ENCODE assay signal across 8 cellular contexts in genomic region chr7:139109188-139109982, GRCh38. TPM values are rescaled to one million over a fixed set of nuclear protein-coding genes. Genes with fewer than 3 reads are reported as not detected.
DNase-seq lines count a peak whose midpoint lies in the region; ATAC-seq and TF ChIP-seq lines count a peak whose summit lies in the region.

ZC3HAV1 (minus strand) TSS chr7:139109720; CDS start chr7:139109331, 389 bp downstream.

- peak in 1 of 4 donors; percentile 38 for TF ChIP-seq POLR2A in stomach (IDR thresholded peaks at IDR 0.05)

- H3K27me3 ChIP-seq in DOHH2 (ENCODE audit: control insufficient read depth, low read length) (no peaks in the 10 kb centered on the region), KMS-11 (ENCODE audit: insufficient read depth, low read depth) (no peaks in the 10 kb centered on the region), stomach (no peaks in the 10 kb centered on the region)

- peaks cover 19% of the 10 kb centered on the region for H3K4me1 Mint-ChIP-seq in neural crest cell

- peak; percentile 64 for ATAC-seq in GM21737 (IDR thresholded peaks at IDR 0.05; ENCODE audit: unreplicated experiment)

- TF ChIP-seq CTCF in DOHH2 (IDR thresholded peaks at IDR 0.05; ENCODE audit: low read depth, low read length, poor library complexity, severe bottlenecking), result no peak
- TF ChIP-seq CTCF in KMS-11 (conservative IDR thresholded peaks at IDR 0.05; ENCODE audit: low read depth, low read length), result 0 out of 2 replicates have a peak, but pooled peaks have one; percentile 9
- TF ChIP-seq CTCF in fibroblast of the aortic adventitia (IDR thresholded peaks at IDR 0.05; ENCODE audit: insufficient read depth, low read length), result no peak
- peak; percentile 40 for TF ChIP-seq CTCF in neural crest cell (conservative IDR thresholded peaks at IDR 0.05)
- peak in 2 of 7 experiments; percentile 6 to 13 for TF ChIP-seq CTCF in stomach (IDR thresholded peaks at IDR 0.05)

- intact Hi-C loops in stomach (cut with DNase I; ENCODE audit: low total_unique reads), result no loop called here

- H3K4me1 ChIP-seq in DOHH2 (ENCODE audit: control insufficient read depth, low read length), result peaks cover 45% of the 10 kb centered on the region
- peaks cover 37% of the 10 kb centered on the region for H3K4me1 ChIP-seq in KMS-11 (ENCODE audit: low read depth, poor library complexity, severe bottlenecking)
- peaks cover 0 to 56% (median 31%) of the 10 kb centered on the region in 4 donors for H3K4me1 ChIP-seq in stomach

- DNase-seq in SHP77 (lab: John Stamatoyannopoulos, UW), result peak; percentile 66 to 78
- peak; percentile 79 for DNase-seq in activated effector memory CD4-positive, alpha-beta T cell treated with Interleukin-2 at 50 U/mL for 16 hours
- peak; percentile 93 for DNase-seq in fibroblast of the aortic adventitia (ENCODE audit: low read depth)
- DNase-seq in neural crest cell (ENCODE audit: low read depth, low spot score), result peak; percentile 43
- DNase-seq in stomach, result peak; percentile 88

- H3K9me2 ChIP-seq in DOHH2 (replicated peaks; ENCODE audit: control insufficient read depth, low read length), result no peaks in the 10 kb centered on the region

- no peak for TF ChIP-seq EP300 in stomach (IDR thresholded peaks at IDR 0.05)

- H3K9me3 ChIP-seq in DOHH2 (ENCODE audit: control insufficient read depth, insufficient read depth, low read length), result peaks cover 4% of the 10 kb centered on the region; the same call in 1 of the 2 replicates
- no peaks in the 10 kb centered on the region for H3K9me3 ChIP-seq in stomach

- 0 out of 2 replicates have a peak, but pooled peaks cover 3% of the 10 kb centered on the region for H4K20me1 ChIP-seq in DOHH2 (ENCODE audit: control insufficient read depth, insufficient read depth, low read depth, low read length)
- no peaks in the 10 kb centered on the region for H4K20me1 ChIP-seq in KMS-11 (ENCODE audit: insufficient read depth)

- peak within 1 kb of the TSS; percentile 77 for H3K9ac ChIP-seq in KMS-11

- H3K36me3 ChIP-seq in DOHH2 (ENCODE audit: control insufficient read depth, low read length), result peaks cover 19% of the 10 kb centered on the region
- H3K36me3 ChIP-seq in KMS-11 (ENCODE audit: insufficient read depth), result no peaks in the 10 kb centered on the region
- H3K36me3 ChIP-seq in stomach, result no peaks in the 10 kb centered on the region

- H3K4me3 Mint-ChIP-seq in neural crest cell, result peak within 1 kb of the TSS; percentile 92

- H3F3A ChIP-seq in DOHH2 (ENCODE audit: control insufficient read depth, insufficient read depth), result peaks cover 24% of the 10 kb centered on the region

- peak within 1 kb of the TSS; percentile 52 for H3K27ac Mint-ChIP-seq in neural crest cell (ENCODE audit: unreplicated experiment)

- H3K4me2 ChIP-seq in DOHH2 (ENCODE audit: low read length), result peak within 1 kb of the TSS; percentile 87
- peak within 1 kb of the TSS; percentile 97 for H3K4me2 ChIP-seq in KMS-11

- peaks cover 57% of the 10 kb centered on the region for H3K79me2 ChIP-seq in DOHH2 (ENCODE audit: control insufficient read depth, low read length)
- peaks cover 48% of the 10 kb centered on the region for H3K79me2 ChIP-seq in KMS-11 (ENCODE audit: insufficient read depth, low read depth)

- no peaks in the 10 kb centered on the region for H3K9me3 Mint-ChIP-seq in neural crest cell

- peak within 1 kb of the TSS; percentile 50 for H3K27ac ChIP-seq in DOHH2 (ENCODE audit: low read depth, low read length)
- peak within 1 kb of the TSS; percentile 84 for H3K27ac ChIP-seq in KMS-11
- H3K27ac ChIP-seq in stomach, result peak within 1 kb of the TSS; percentile 96 to 99 (median 97)

- H3K36me3 Mint-ChIP-seq in neural crest cell (ENCODE audit: low read depth), result no peaks in the 10 kb centered on the region

- H3K4me3 ChIP-seq in DOHH2 (ENCODE audit: low read length) (peak within 1 kb of the TSS; percentile 98), KMS-11 (IDR thresholded peaks at IDR 0.05; ENCODE audit: insufficient read depth, low read depth, low read length) (peak within 1 kb of the TSS; percentile 55), fibroblast of the aortic adventitia (ENCODE audit: low read depth, low read length) (peak within 1 kb of the TSS; percentile 90), stomach (peak within 1 kb of the TSS; percentile 83 to 99 (median 94))

- peaks cover 49% of the 10 kb centered on the region for H3K27me3 Mint-ChIP-seq in neural crest cell (ENCODE audit: low read depth)

- peak within 1 kb of the TSS; percentile 90 for H2AFZ ChIP-seq in KMS-11 (ENCODE audit: low read depth)

- WGBS in stomach, 5 donors, result 0 to 1% (median 0%) methylated on average over 29 to 68 of the region's 68 CpGs

RNA-seq across cellular contexts. Expression of gene ZC3HAV1, which starts in this region (rescaled TPM):
- 20.0 and 55.4 TPM in 2 replicates for total RNA-seq in fibroblast of the aortic adventitia (ENCODE audit: low replicate concordance)
- 19.6 and 20.5 TPM in 2 replicates for total RNA-seq in neural crest cell
- 10 to 100 TPM in 4 of 5 donors, 1 to 10 TPM in 1; 7.6 to 34.3 (median 20.3) TPM for total RNA-seq in stomach
- polyA plus RNA-seq in stomach, result 1 to 10 TPM; 5.5 to 7.0 (median 5.7) TPM

Comparison
In these comparisons a context has a peak if more than half of its experiments do, and no peak if none do; other contexts are left out.
1. Peak in every context shown above with its lines: DNase-seq, ATAC-seq, H3K4me3 ChIP-seq and H3K27ac ChIP-seq.
2. CTCF ChIP-seq: peak in KMS-11 (single experiment) and neural crest cell (single experiment); none in DOHH2 (single experiment) and fibroblast of the aortic adventitia (single experiment).
3. DNase-seq: peak in every context shown above with its lines; median percentile 93 in fibroblast of the aortic adventitia; 88 in stomach; 79 in activated effector memory CD4-positive, alpha-beta T cell treated with Interleukin-2 at 50 U/mL for 16 hours; 72 in SHP77; 43 in neural crest cell.